Comparison of ENCODE assay signal across 16 cellular contexts in the genomic region with DNA sequence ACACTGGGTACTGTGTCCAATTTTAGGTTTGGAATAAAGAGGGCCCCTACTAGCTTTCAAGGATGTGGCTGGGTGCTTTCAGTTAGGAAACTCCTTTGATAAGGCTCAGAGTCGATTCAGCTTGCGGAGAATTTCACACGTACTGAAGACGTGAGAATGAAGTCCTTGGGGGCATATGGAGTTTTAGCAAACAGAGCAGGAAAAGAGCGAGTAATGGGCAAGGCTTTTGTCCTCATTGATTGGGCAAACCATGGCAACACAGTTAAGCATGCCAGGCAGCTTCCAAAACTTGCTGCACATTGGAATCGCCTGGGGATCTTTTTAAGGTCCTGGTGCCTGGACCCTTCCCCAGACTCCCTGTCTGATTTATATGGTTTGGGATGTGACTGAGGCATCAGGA. TPM values are rescaled to one million over a fixed set of nuclear protein-coding genes. Genes with fewer than 3 reads are reported as not detected.
DNase-seq lines count a peak whose midpoint lies in the region; ATAC-seq and TF ChIP-seq lines count a peak whose summit lies in the region.
"Had no signal": no experiment of that assay in that cellular context is flagged by ENCODE, and none has a peak within 500 bp of the region (broad histone marks: within the 10 kb centered on the region; RNA-seq: fewer than 3 reads in every experiment).

No MANE protein-coding gene starts in this region.

- no peak for ATAC-seq in naive thymus-derived CD8-positive, alpha-beta T cell
- no peak for ATAC-seq in GM19351 (IDR thresholded peaks at IDR 0.05; ENCODE audit: unreplicated experiment)
- ATAC-seq: A549, GM12878 had no signal

- H3K4me3 Mint-ChIP-seq in endodermal cell = no peak overlapping the region
- H3K4me3 Mint-ChIP-seq in naive thymus-derived CD8-positive, alpha-beta T cell = no peak overlapping the region
- H3K4me3 Mint-ChIP-seq: IgD-negative memory B cell had no signal

- no peak for TF ChIP-seq CTCF in endodermal cell (conservative IDR thresholded peaks at IDR 0.05)

- no peak overlapping the region for H3K9ac ChIP-seq in endodermal cell (ENCODE audit: extremely low read depth, low read length, poor library complexity, severe bottlenecking)

- POLR2A ChIA-PET in naive thymus-derived CD8-positive, alpha-beta T cell (lab: Charles Lee) = interaction anchor here (1.5 kb wide), 1 partner anchor 10 kb away, joined by 3 read pairs; no protein-coding TSS in a partner anchor

- no peak overlapping the region for H3K27ac ChIP-seq in endodermal cell (ENCODE audit: low read depth, low read length)
- no peak overlapping the region for H3K27ac ChIP-seq in SJCRH30
- H3K27ac ChIP-seq: A549, C4-2B had no signal

- H3K27ac Mint-ChIP-seq in endodermal cell = no peak overlapping the region
- H3K27ac Mint-ChIP-seq in naive thymus-derived CD8-positive, alpha-beta T cell = peak overlapping the region in 6 of 10 donors; percentile 19 to 77 (median 60)
- H3K27ac Mint-ChIP-seq: IgD-negative memory B cell had no signal

- H3K9me3 ChIP-seq in endodermal cell (ENCODE audit: control insufficient read depth, low read length) (peaks cover 8% of the 10 kb centered on the region), SJCRH30 (replicated peaks) (no peaks in the 10 kb centered on the region)
- H3K9me3 ChIP-seq: A549, BE2C, HAP-1 had no signal

- H3K4me1 Mint-ChIP-seq in endodermal cell = peaks cover 19% of the 10 kb centered on the region
- H3K4me1 Mint-ChIP-seq in naive thymus-derived CD8-positive, alpha-beta T cell = peaks cover 23 to 46% (median 38%) of the 10 kb centered on the region in 4 donors

- H3K27me3 ChIP-seq in endodermal cell (ENCODE audit: control insufficient read depth, insufficient read depth, low read length, poor library complexity, severe bottlenecking) (no peaks in the 10 kb centered on the region), SJCRH30 (peaks cover 11% of the 10 kb centered on the region; the same call in 1 of the 2 replicates)
- H3K27me3 ChIP-seq: BE2C had no signal

- no peaks in the 10 kb centered on the region for H3K36me3 Mint-ChIP-seq in endodermal cell (ENCODE audit: low read depth)
- no peaks in the 10 kb centered on the region for H3K36me3 Mint-ChIP-seq in naive thymus-derived CD8-positive, alpha-beta T cell

- H3K9me3 Mint-ChIP-seq in endodermal cell = no peaks in the 10 kb centered on the region
- peaks cover 0 to 2% (median 0%) of the 10 kb centered on the region in 9 donors for H3K9me3 Mint-ChIP-seq in naive thymus-derived CD8-positive, alpha-beta T cell
- H3K9me3 Mint-ChIP-seq: IgD-negative memory B cell had no signal

- peak; percentile 23 for DNase-seq in ELF-1 (ENCODE audit: low read depth, low spot score)
- DNase-seq in endodermal cell = peak; percentile 62
- DNase-seq in naive thymus-derived CD8-positive, alpha-beta T cell = no peak
- no peak for DNase-seq in activated CD4-positive, CD25-positive, alpha-beta regulatory T cell (lab: John Stamatoyannopoulos, UW)
- DNase-seq in NCI-H2081 (lab: John Stamatoyannopoulos, UW) = no peak
- no peak for DNase-seq in SJCRH30
- DNase-seq: BE2C, DMS53 had no signal

- H3K4me1 ChIP-seq in endodermal cell (ENCODE audit: control insufficient read depth, insufficient read depth, low read length) (peaks cover 2% of the 10 kb centered on the region), SJCRH30 (no peaks in the 10 kb centered on the region)
- H3K4me1 ChIP-seq: BE2C, HAP-1 had no signal

- H3K36me3 ChIP-seq in endodermal cell (ENCODE audit: control insufficient read depth, insufficient read depth, low read length) (no peaks in the 10 kb centered on the region), SJCRH30 (no peaks in the 10 kb centered on the region)
- H3K36me3 ChIP-seq: BE2C, HAP-1 had no signal

- 64 to 72% methylated on average over 3 to 6 of the region's 6 CpGs for WGBS in endodermal cell (ENCODE audit: insufficient coverage in 1 of 2, insufficient read length in 1 of 2), 2 experiments

- peaks cover 2% of the 10 kb centered on the region for H3K27me3 Mint-ChIP-seq in endodermal cell (ENCODE audit: insufficient read depth)
- no peaks in the 10 kb centered on the region for H3K27me3 Mint-ChIP-seq in naive thymus-derived CD8-positive, alpha-beta T cell

- no peak overlapping the region for H3K4me3 ChIP-seq in endodermal cell (ENCODE audit: low read length)
- H3K4me3 ChIP-seq in SJCRH30 = no peak overlapping the region
- H3K4me3 ChIP-seq: A549, GM12878, HAP-1 had no signal

RNA-seq across cellular contexts. Expression of gene ISM1, which starts 29.2 kb away (rescaled TPM):
- 1 to 10 TPM in 1 of 2 donors, under 1 TPM in 1; 0.24 to 1.1 TPM for total RNA-seq in endodermal cell
- polyA plus RNA-seq in endodermal cell (2013, experiment 1 of 2) = 5.7 TPM
- polyA plus RNA-seq in endodermal cell (2013, experiment 2 of 2) = 3.2 TPM
- under 1 TPM; 0.23 to 0.33 TPM for total RNA-seq in naive thymus-derived CD8-positive, alpha-beta T cell
- polyA plus RNA-seq in naive thymus-derived CD8-positive, alpha-beta T cell = under 1 TPM; 0.15 to 0.49 (median 0.15) TPM
- total RNA-seq in SJCRH30 (2014; rRNA removed; shearing (Covaris generic)) = 0.05 TPM in 1 of 2 replicates, not detected in the other
- total RNA-seq: G401, GM12878 had no signal
- polyA plus RNA-seq: AG04450 had no signal

Comparison
In these comparisons a context has a peak if more than half of its experiments do, and no peak if none do; other contexts are left out.
1. DNase-seq: peak in ELF-1 (single experiment) and endodermal cell (single experiment); none in naive thymus-derived CD8-positive, alpha-beta T cell (0 of 10), activated CD4-positive, CD25-positive, alpha-beta regulatory T cell (0 of 4), NCI-H2081 (0 of 2) and SJCRH30 (0 of 2).